24 cellular contexts compared by ENCODE assay signal in genomic region chr16:24829153-24829552, GRCh38. TPM values are rescaled to one million over a fixed set of nuclear protein-coding genes. Genes with fewer than 3 reads are reported as not detected.
"Had no signal": no experiment of that assay in that cellular context is flagged by ENCODE, and none has a peak within 500 bp of the region (broad histone marks: within the 10 kb centered on the region; RNA-seq: fewer than 3 reads in every experiment).

No MANE protein-coding gene starts in this region.

- ATAC-seq: activated CD8-positive, alpha-beta T cell treated with anti-CD3 and anti-CD28 coated beads for 36 hours; PC-3; T-cell had no signal

- DNase-seq: activated CD4-positive, alpha-beta T cell treated with anti-CD3 and anti-CD28 coated beads, Interleukin-2, amount 10 ng/mL, durations not matched to agents 7 days and 5 days; activated CD4-positive, CD25-positive, alpha-beta regulatory T cell; activated CD8-positive, alpha-beta T cell treated with anti-CD3 and anti-CD28 coated beads for 36 hours; activated effector memory CD4-positive, alpha-beta T cell treated with Interleukin-2 at 50 U/mL for 16 hours; activated naive CD4-positive, alpha-beta T cell; activated T-cell treated with anti-CD3 and anti-CD28 coated beads, Interleukin-2, amount 50 U/mL, for 24 hours; amygdala; MV-4-11; NCI-H1092 treated with DMSO at 0.1 percent for 48 hours; NCI-H1417 treated with DMSO at 0.1 percent for 48 hours; NCI-H1694; NCI-H2029; NCI-H2107; NCI-H345; NCI-H510A; NCI-H526 treated with DMSO at 0.1 percent for 48 hours; PC-3; SHP77 treated with DMSO at 0.1 percent for 48 hours; T-cell; T-helper 2 cell; T1000 had no signal

RNA-seq across cellular contexts. Expression of gene SLC5A11, which starts 16.6 kb away (rescaled TPM):
- total RNA-seq: activated CD4-positive, alpha-beta T cell treated with anti-CD3 and anti-CD28 coated beads, Interleukin-2, amount 10 ng/mL, durations not matched to agents 7 days and 5 days; astrocyte; MCF 10A; SK-MEL-5 had no signal
